18 cellular contexts compared by ENCODE assay signal in genomic region chr4:11565899-11566298, GRCh38.
DNase-seq lines count a peak whose midpoint lies in the region; ATAC-seq lines count a peak whose summit lies in the region.
"Had no signal": no experiment of that assay in that cellular context is flagged by ENCODE, and none has a peak within 500 bp of the region (broad histone marks: within the 10 kb centered on the region; RNA-seq: fewer than 3 reads in every experiment).

No MANE protein-coding gene starts in this region.

- no peaks in the 10 kb centered on the region for H3K9me3 Mint-ChIP-seq in activated naive CD8-positive, alpha-beta T cell treated with anti-CD3 and anti-CD28 coated beads, Interleukin-2, amount 50 U/mL, for 24 hours
- H3K9me3 Mint-ChIP-seq: activated B cell treated with CpG ODN at 0.5 μM for 24 hours, H9 had no signal

- no peaks in the 10 kb centered on the region for H3K27me3 Mint-ChIP-seq in activated naive CD8-positive, alpha-beta T cell treated with anti-CD3 and anti-CD28 coated beads, Interleukin-2, amount 50 U/mL, for 24 hours
- H3K27me3 Mint-ChIP-seq: activated B cell treated with CpG ODN at 0.5 μM for 24 hours; activated naive CD4-positive, alpha-beta T cell treated with anti-CD3 and anti-CD28 coated beads, Interleukin-2, amount 50 U/mL, for 24 hours had no signal

- H3K36me3 Mint-ChIP-seq in activated naive CD8-positive, alpha-beta T cell treated with anti-CD3 and anti-CD28 coated beads, Interleukin-2, amount 50 U/mL, for 24 hours (ENCODE audit: low read depth): no peaks in the 10 kb centered on the region
- H3K36me3 Mint-ChIP-seq: activated naive CD4-positive, alpha-beta T cell treated with anti-CD3 and anti-CD28 coated beads, Interleukin-2, amount 50 U/mL, for 24 hours had no signal

- no peak overlapping the region for H3K4me3 Mint-ChIP-seq in activated naive CD8-positive, alpha-beta T cell treated with anti-CD3 and anti-CD28 coated beads, Interleukin-2, amount 50 U/mL, for 24 hours
- H3K4me3 Mint-ChIP-seq: activated B cell treated with CpG ODN at 0.5 μM for 24 hours; activated naive CD4-positive, alpha-beta T cell treated with anti-CD3 and anti-CD28 coated beads, Interleukin-2, amount 50 U/mL, for 24 hours; H9 had no signal

- ATAC-seq in activated CD4-positive, CD25-positive, alpha-beta regulatory T cell treated with anti-CD3 and anti-CD28 coated beads, Interleukin-2, amount 50 U/mL, for 24 hours: peak; percentile 84 to 88
- ATAC-seq in GM19452 (IDR thresholded peaks at IDR 0.05; ENCODE audit: unreplicated experiment): peak; percentile 58
- ATAC-seq in HG02885 (IDR thresholded peaks at IDR 0.05; ENCODE audit: poor library complexity, unreplicated experiment): peak; percentile 65
- peak; percentile 54 for ATAC-seq in activated naive CD8-positive, alpha-beta T cell treated with anti-CD3 and anti-CD28 coated beads, Interleukin-2, amount 50 U/mL, for 24 hours

- DNase-seq in activated CD4-positive, CD25-positive, alpha-beta regulatory T cell treated with anti-CD3 and anti-CD28 coated beads, Interleukin-2, amount 50 U/mL, for 72 hours: no peak
- DNase-seq in activated naive CD8-positive, alpha-beta T cell treated with anti-CD3 and anti-CD28 coated beads, Interleukin-2, amount 50 U/mL, for 24 hours: no peak
- DNase-seq in NCI-H2227 (lab: John Stamatoyannopoulos, UW; ENCODE audit: unreplicated experiment) (no peak), occipital lobe (lab: John Stamatoyannopoulos, UW) (no peak), NCI-H226 (no peak)
- DNase-seq: activated B cell treated with CpG ODN at 0.5 μM for 24 hours, brain microvascular endothelial cell, GF-D8, H9, left ventricle myocardium inferior, NCI-H446 treated with DMSO at 0.1 percent for 48 hours, SHP77, sigmoid colon, tibial artery had no signal

- no peak overlapping the region for H3K27ac Mint-ChIP-seq in activated naive CD8-positive, alpha-beta T cell treated with anti-CD3 and anti-CD28 coated beads, Interleukin-2, amount 50 U/mL, for 24 hours
- H3K27ac Mint-ChIP-seq: activated B cell treated with CpG ODN at 0.5 μM for 24 hours; activated naive CD4-positive, alpha-beta T cell treated with anti-CD3 and anti-CD28 coated beads, Interleukin-2, amount 50 U/mL, for 24 hours; H9 had no signal

- H3K4me1 Mint-ChIP-seq in activated naive CD8-positive, alpha-beta T cell treated with anti-CD3 and anti-CD28 coated beads, Interleukin-2, amount 50 U/mL, for 24 hours: peaks cover 12% of the 10 kb centered on the region
- H3K4me1 Mint-ChIP-seq: activated naive CD4-positive, alpha-beta T cell treated with anti-CD3 and anti-CD28 coated beads, Interleukin-2, amount 50 U/mL, for 24 hours; H9 had no signal
